Comparison of ENCODE assay signal across 8 cellular contexts in genomic region chr2:1854747-1855146, GRCh38.
A peak's percentile ranks its signal among the peaks of the same experiment; 100 is the strongest.
DNase-seq lines count a peak whose midpoint lies in the region; ATAC-seq and TF ChIP-seq lines count a peak whose summit lies in the region.

No MANE protein-coding gene starts in this region.

- H3K27me3 Mint-ChIP-seq in CD8-positive, alpha-beta T cell (ENCODE audit: low read depth), result peaks cover 29% of the 10 kb centered on the region

- H3F3A ChIP-seq in PC-3 (ENCODE audit: low read length, unreplicated experiment), result no peaks in the 10 kb centered on the region

- no peaks in the 10 kb centered on the region for H3K4me1 ChIP-seq in PC-3 (ENCODE audit: insufficient read depth, low read length)
- no peaks in the 10 kb centered on the region for H3K4me1 ChIP-seq in CD8-positive, alpha-beta T cell (ENCODE audit: insufficient read depth, low read length)

- TF ChIP-seq CTCF in PC-3 (conservative IDR thresholded peaks at IDR 0.05; ENCODE audit: low read depth, low read length), result no peak; the same call in 1 of the 2 replicates
- TF ChIP-seq CTCF in fibroblast of villous mesenchyme (IDR thresholded peaks at IDR 0.05; ENCODE audit: insufficient read depth, low read depth, low read length), result peak; percentile 34
- TF ChIP-seq CTCF in CD8-positive, alpha-beta T cell (IDR thresholded peaks at IDR 0.05), result no peak

- no peak overlapping the region for H3K4me2 ChIP-seq in PC-3 (ENCODE audit: low read length)

- no peaks in the 10 kb centered on the region for H3K36me3 Mint-ChIP-seq in CD8-positive, alpha-beta T cell

- ATAC-seq in PC-3, result no peak
- ATAC-seq in HG03460 (IDR thresholded peaks at IDR 0.05; ENCODE audit: unreplicated experiment), result no peak
- no peak for ATAC-seq in CD8-positive, alpha-beta T cell

- H3K9me3 Mint-ChIP-seq in CD8-positive, alpha-beta T cell, result no peaks in the 10 kb centered on the region

- POLR2A ChIA-PET in PC-3 (lab: Charles Lee; ENCODE audit: unreplicated experiment), result no interaction called here
- POLR2A ChIA-PET in CD8-positive, alpha-beta T cell (lab: Charles Lee), result no interaction called here

- no peaks in the 10 kb centered on the region for H3K9me3 ChIP-seq in PC-3 (ENCODE audit: low read length)
- H3K9me3 ChIP-seq in CD8-positive, alpha-beta T cell (ENCODE audit: low read length), result no peaks in the 10 kb centered on the region

- H3K79me2 ChIP-seq in PC-3 (ENCODE audit: low read length), result no peaks in the 10 kb centered on the region

- intact Hi-C loops in PC-3 (cut with micrococcal nuclease), result no loop called here
- intact Hi-C loops in CD8-positive, alpha-beta T cell (cut with DNase I, micrococcal nuclease), result no loop called here

- no peak overlapping the region for H3K27ac ChIP-seq in PC-3 (ENCODE audit: low read length)
- H3K27ac ChIP-seq in CD8-positive, alpha-beta T cell (ENCODE audit: low read depth, low read length), result no peak overlapping the region

- no peaks in the 10 kb centered on the region for H4K20me1 ChIP-seq in PC-3 (ENCODE audit: low read length)

- H2AFZ ChIP-seq in PC-3 (ENCODE audit: low read length), result no peak overlapping the region

- H3K4me3 Mint-ChIP-seq in CD8-positive, alpha-beta T cell, result no peak overlapping the region

- no peak overlapping the region for H3K9ac ChIP-seq in PC-3 (ENCODE audit: low read length)

- H3K27ac Mint-ChIP-seq in CD8-positive, alpha-beta T cell, result no peak overlapping the region

- H3K27me3 ChIP-seq in PC-3 (ENCODE audit: low read length), result peaks cover 85% of the 10 kb centered on the region
- no peaks in the 10 kb centered on the region for H3K27me3 ChIP-seq in CD8-positive, alpha-beta T cell (ENCODE audit: insufficient read depth, low read length)

- CTCF ChIA-PET in PC-3 (lab: Charles Lee), result no interaction called here
- CTCF ChIA-PET in CD8-positive, alpha-beta T cell (lab: Charles Lee), result no interaction called here

- H3K36me3 ChIP-seq in PC-3 (ENCODE audit: low read depth, low read length), result no peaks in the 10 kb centered on the region
- H3K36me3 ChIP-seq in CD8-positive, alpha-beta T cell (ENCODE audit: insufficient read depth, low read length), result no peaks in the 10 kb centered on the region

- H3K4me1 Mint-ChIP-seq in CD8-positive, alpha-beta T cell (ENCODE audit: low read depth), result no peaks in the 10 kb centered on the region

- H3K4me3 ChIP-seq in PC-3 (ENCODE audit: low read length) (no peak overlapping the region), fibroblast of villous mesenchyme (ENCODE audit: low read depth, low read length) (no peak overlapping the region)
- H3K4me3 ChIP-seq in CD8-positive, alpha-beta T cell (ENCODE audit: low read depth, low read length), result no peak overlapping the region

- BruUV-seq in PC-3 (replicated peaks; lab: Mats Ljungman, UMichigan), result no TSS peak

- peak; percentile 20 to 39 for DNase-seq in activated T-cell treated with anti-CD3 and anti-CD28 coated beads, Interleukin-2, amount 50 U/mL, for 48 hours
- DNase-seq in activated T-cell treated with anti-CD3 and anti-CD28 coated beads for 4 hours, result no peak
- DNase-seq in PC-3, result peak; percentile 30
- peak; percentile 36 for DNase-seq in fibroblast of villous mesenchyme (ENCODE audit: low read depth)
- peak; percentile 17 for DNase-seq in non-pigmented ciliary epithelial cell (ENCODE audit: low read depth)
- DNase-seq in CD8-positive, alpha-beta T cell, result no peak
- no peak for DNase-seq in SKM-1 (lab: John Stamatoyannopoulos, UW; ENCODE audit: unreplicated experiment)

- H3K9me2 ChIP-seq in PC-3 (replicated peaks; ENCODE audit: low read length), result no peaks in the 10 kb centered on the region

Comparison
In these comparisons a context has a peak if more than half of its experiments do, and no peak if none do; other contexts are left out.
1. DNase-seq: peak in activated T-cell treated with anti-CD3 and anti-CD28 coated beads, Interleukin-2, amount 50 U/mL, for 48 hours (2 of 2), PC-3 (single experiment), fibroblast of villous mesenchyme (single experiment) and non-pigmented ciliary epithelial cell (single experiment); none in activated T-cell treated with anti-CD3 and anti-CD28 coated beads for 4 hours (single experiment), CD8-positive, alpha-beta T cell (0 of 7) and SKM-1 (single experiment).